23 cellular contexts compared by ENCODE assay signal in genomic region chr5:56383761-56384160, GRCh38.
"Had no signal": no experiment of that assay in that cellular context is flagged by ENCODE, and none has a peak within 500 bp of the region (broad histone marks: within the 10 kb centered on the region; RNA-seq: fewer than 3 reads in every experiment).

No MANE protein-coding gene starts in this region.

- H3K27me3 Mint-ChIP-seq: activated B cell treated with CpG ODN at 0.5 μM for 24 hours; activated T-helper 17 cell treated with anti-CD3 and anti-CD28 coated beads, Interleukin-2, amount 50 U/mL, for 72 hours had no signal

- H3K4me3 Mint-ChIP-seq: activated B cell treated with CpG ODN at 0.5 μM for 24 hours; activated CD4-positive, alpha-beta T cell treated with anti-CD3 and anti-CD28 coated beads, Interleukin-2, amount 10 ng/mL, durations not matched to agents 24 days and 14 days; activated CD8-positive, alpha-beta memory T cell treated with anti-CD3 and anti-CD28 coated beads, Interleukin-2, amount 10 ng/mL, durations not matched to agents 7 days and 5 days; activated naive CD4-positive, alpha-beta T cell treated with anti-CD3 and anti-CD28 coated beads for 36 hours; activated naive CD8-positive, alpha-beta T cell; activated T-helper 17 cell treated with anti-CD3 and anti-CD28 coated beads, Interleukin-2, amount 50 U/mL, for 72 hours; T-helper 17 cell had no signal

- H3K36me3 Mint-ChIP-seq: activated CD8-positive, alpha-beta memory T cell treated with anti-CD3 and anti-CD28 coated beads, Interleukin-2, amount 10 ng/mL, durations not matched to agents 7 days and 5 days; activated naive CD8-positive, alpha-beta T cell had no signal

- H3K27ac Mint-ChIP-seq: activated B cell treated with CpG ODN at 0.5 μM for 24 hours; activated CD4-positive, alpha-beta T cell treated with anti-CD3 and anti-CD28 coated beads, Interleukin-2, amount 10 ng/mL, durations not matched to agents 24 days and 14 days; activated CD8-positive, alpha-beta memory T cell treated with anti-CD3 and anti-CD28 coated beads, Interleukin-2, amount 10 ng/mL, durations not matched to agents 7 days and 5 days; activated naive CD4-positive, alpha-beta T cell treated with anti-CD3 and anti-CD28 coated beads for 36 hours; activated naive CD8-positive, alpha-beta T cell; activated T-helper 17 cell treated with anti-CD3 and anti-CD28 coated beads, Interleukin-2, amount 50 U/mL, for 72 hours; T-helper 17 cell had no signal

- DNase-seq: activated B cell treated with CpG ODN at 0.5 μM for 24 hours; activated CD4-positive, alpha-beta T cell treated with anti-CD3 and anti-CD28 coated beads for 1 hour; activated CD4-positive, alpha-beta T cell treated with anti-CD3 and anti-CD28 coated beads, Interleukin-2, amount 10 ng/mL, durations not matched to agents 24 days and 14 days; activated CD4-positive, alpha-beta T cell treated with anti-CD3 and anti-CD28 coated beads, Interleukin-2, amount 50 U/mL, for 48 hours; activated CD8-positive, alpha-beta memory T cell treated with anti-CD3 and anti-CD28 coated beads, Interleukin-2, amount 10 ng/mL, durations not matched to agents 7 days and 5 days; activated gamma-delta T cell; activated naive CD4-positive, alpha-beta T cell treated with anti-CD3 and anti-CD28 coated beads for 36 hours; activated T-cell treated with anti-CD3 and anti-CD28 coated beads, Interleukin-2, amount 50 U/mL, for 48 hours; Karpas-422; MM.1S; NCI-H1048; NCI-H1417; NCI-H1694; NCI-H2029 treated with DMSO at 0.1 percent for 48 hours; NCI-H345; NCI-H510A; NCI-H526 treated with DMSO at 0.1 percent for 48 hours; NCI-H82; SIG-M5; T-helper 17 cell; T-helper 9 cell had no signal

- H3K9me3 Mint-ChIP-seq: activated B cell treated with CpG ODN at 0.5 μM for 24 hours; activated naive CD4-positive, alpha-beta T cell treated with anti-CD3 and anti-CD28 coated beads for 36 hours; activated T-helper 17 cell treated with anti-CD3 and anti-CD28 coated beads, Interleukin-2, amount 50 U/mL, for 72 hours had no signal

- ATAC-seq: activated CD8-positive, alpha-beta memory T cell treated with anti-CD3 and anti-CD28 coated beads, Interleukin-2, amount 10 ng/mL, durations not matched to agents 7 days and 5 days; activated T-helper 17 cell treated with anti-CD3 and anti-CD28 coated beads, Interleukin-2, amount 50 U/mL, for 72 hours; T-helper 17 cell had no signal

- H3K4me1 Mint-ChIP-seq: activated CD8-positive, alpha-beta memory T cell treated with anti-CD3 and anti-CD28 coated beads, Interleukin-2, amount 10 ng/mL, durations not matched to agents 7 days and 5 days; activated T-helper 17 cell treated with anti-CD3 and anti-CD28 coated beads, Interleukin-2, amount 50 U/mL, for 72 hours had no signal
